Comparison of ENCODE assay signal across 9 cellular contexts in genomic region chr2:120442541-120442922, GRCh38.
A peak's percentile ranks its signal among the peaks of the same experiment; 100 is the strongest.
DNase-seq lines count a peak whose midpoint lies in the region; ATAC-seq and TF ChIP-seq lines count a peak whose summit lies in the region.
"Had no signal": no experiment of that assay in that cellular context is flagged by ENCODE, and none has a peak within 500 bp of the region (broad histone marks: within the 10 kb centered on the region; RNA-seq: fewer than 3 reads in every experiment).

No MANE protein-coding gene starts in this region.

- no peaks in the 10 kb centered on the region for H3K36me3 ChIP-seq in left lung
- H3K36me3 ChIP-seq in stomach smooth muscle (ENCODE audit: control insufficient read depth in 2 of 2, insufficient read depth in 2 of 2, low read length in 2 of 2) = no peaks in the 10 kb centered on the region

- H3K9me3 ChIP-seq in left lung = no peaks in the 10 kb centered on the region
- no peaks in the 10 kb centered on the region for H3K9me3 ChIP-seq in stomach smooth muscle (ENCODE audit: control insufficient read depth in 2 of 2, low read length in 2 of 2)

- DNase-seq in T-helper 1 cell (no peak), cardiac fibroblast (ENCODE audit: low read depth in 2 of 2) (no peak), left lung (no peak), GM03348 (ENCODE audit: low spot score) (no peak), SK-N-DZ (ENCODE audit: low spot score) (no peak)
- DNase-seq in activated CD8-positive, alpha-beta memory T cell treated with anti-CD3 and anti-CD28 coated beads, Interleukin-2, amount 50 U/mL, for 48 hours = no peak
- DNase-seq: ACHN had no signal

- H3K36me3 Mint-ChIP-seq in T-helper 1 cell treated with Interleukin-12 subunit alpha and Interleukin-12 subunit beta and Interleukin-4 antibody, amounts not matched to agents 30 μg/mL and 1 μg/mL, for 36 hours (ENCODE audit: low read depth) = no peaks in the 10 kb centered on the region

- no peaks in the 10 kb centered on the region for H3K4me1 Mint-ChIP-seq in T-helper 1 cell treated with Interleukin-12 subunit alpha and Interleukin-12 subunit beta and Interleukin-4 antibody, amounts not matched to agents 30 μg/mL and 1 μg/mL, for 36 hours (ENCODE audit: low read depth)

- TF ChIP-seq CTCF in cardiac fibroblast (IDR thresholded peaks at IDR 0.05; ENCODE audit: low read depth, low read length) = no peak
- no peak for TF ChIP-seq CTCF in left lung (IDR thresholded peaks at IDR 0.05)

- H3K9ac ChIP-seq in stomach smooth muscle (ENCODE audit: low read length in 2 of 2) = no peak overlapping the region

- ATAC-seq in left lung = peak; percentile 50

- H3K4me3 ChIP-seq in cardiac fibroblast (replicated peaks in 1 of 2; ENCODE audit: low read depth in 2 of 2, low read length in 2 of 2) (peak overlapping the region; percentile 16 to 21), left lung (peak overlapping the region; percentile 13 to 27), stomach smooth muscle (ENCODE audit: low read length in 2 of 2) (peak overlapping the region; percentile 8 to 35)

- intact Hi-C loops in left lung (cut with DNase I) = no loop called here

- H3K27me3 ChIP-seq in left lung (peaks cover 18 to 64% of the 10 kb centered on the region in 2 donors), stomach smooth muscle (ENCODE audit: control insufficient read depth in 1 of 2, insufficient read depth in 2 of 2, low read length in 2 of 2) (peaks cover 27 to 39% of the 10 kb centered on the region in 2 donors)

- H3K27ac ChIP-seq in left lung (peak overlapping the region; percentile 10 to 45), stomach smooth muscle (ENCODE audit: low read length) (no peak overlapping the region)

- no peak overlapping the region for H3K27ac Mint-ChIP-seq in T-helper 1 cell treated with Interleukin-12 subunit alpha and Interleukin-12 subunit beta and Interleukin-4 antibody, amounts not matched to agents 30 μg/mL and 1 μg/mL, for 36 hours

- peaks cover 54% of the 10 kb centered on the region for H3K27me3 Mint-ChIP-seq in T-helper 1 cell treated with Interleukin-12 subunit alpha and Interleukin-12 subunit beta and Interleukin-4 antibody, amounts not matched to agents 30 μg/mL and 1 μg/mL, for 36 hours (ENCODE audit: low read depth)

- H3K4me3 Mint-ChIP-seq in T-helper 1 cell treated with Interleukin-12 subunit alpha and Interleukin-12 subunit beta and Interleukin-4 antibody, amounts not matched to agents 30 μg/mL and 1 μg/mL, for 36 hours = peak overlapping the region; percentile 19

- no peaks in the 10 kb centered on the region for H3K9me3 Mint-ChIP-seq in T-helper 1 cell treated with Interleukin-12 subunit alpha and Interleukin-12 subunit beta and Interleukin-4 antibody, amounts not matched to agents 30 μg/mL and 1 μg/mL, for 36 hours

- H3K4me1 ChIP-seq in left lung (peaks cover 3 to 11% of the 10 kb centered on the region in 2 donors), stomach smooth muscle (ENCODE audit: control insufficient read depth, insufficient read depth, low read length) (peaks cover 14% of the 10 kb centered on the region)
